In the genomic region with DNA sequence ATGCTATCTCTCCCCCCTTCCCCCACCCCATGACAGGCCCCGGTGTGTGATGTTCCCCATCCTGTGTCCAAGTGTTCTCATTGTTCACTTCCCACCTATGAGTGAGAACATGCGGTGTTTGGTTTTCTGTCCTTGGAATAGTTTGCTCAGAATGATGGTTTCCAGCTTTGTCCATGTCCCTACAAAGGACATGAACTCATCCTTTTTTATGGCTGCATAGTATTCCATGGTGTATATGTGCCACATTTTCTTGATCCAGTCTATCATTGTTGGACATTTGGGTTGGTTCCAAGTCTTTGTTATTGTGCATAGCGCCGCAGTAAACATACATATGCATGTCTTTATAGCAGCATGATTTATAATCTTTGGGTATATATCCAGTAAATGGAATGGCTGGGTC, we compare ENCODE assay signal across 1 cellular context. TPM values are rescaled to one million over a fixed set of nuclear protein-coding genes. Genes with fewer than 3 reads are reported as not detected.
"Had no signal": no experiment of that assay in that cellular context is flagged by ENCODE, and none has a peak within 500 bp of the region (broad histone marks: within the 10 kb centered on the region; RNA-seq: fewer than 3 reads in every experiment).

No MANE protein-coding gene starts in this region.

RNA-seq across cellular contexts. Expression of gene MAP3K5, which starts 54.2 kb away (rescaled TPM):
- total RNA-seq: G401 had no signal
